Comparison of ENCODE assay signal across 8 cellular contexts in the genomic region with DNA sequence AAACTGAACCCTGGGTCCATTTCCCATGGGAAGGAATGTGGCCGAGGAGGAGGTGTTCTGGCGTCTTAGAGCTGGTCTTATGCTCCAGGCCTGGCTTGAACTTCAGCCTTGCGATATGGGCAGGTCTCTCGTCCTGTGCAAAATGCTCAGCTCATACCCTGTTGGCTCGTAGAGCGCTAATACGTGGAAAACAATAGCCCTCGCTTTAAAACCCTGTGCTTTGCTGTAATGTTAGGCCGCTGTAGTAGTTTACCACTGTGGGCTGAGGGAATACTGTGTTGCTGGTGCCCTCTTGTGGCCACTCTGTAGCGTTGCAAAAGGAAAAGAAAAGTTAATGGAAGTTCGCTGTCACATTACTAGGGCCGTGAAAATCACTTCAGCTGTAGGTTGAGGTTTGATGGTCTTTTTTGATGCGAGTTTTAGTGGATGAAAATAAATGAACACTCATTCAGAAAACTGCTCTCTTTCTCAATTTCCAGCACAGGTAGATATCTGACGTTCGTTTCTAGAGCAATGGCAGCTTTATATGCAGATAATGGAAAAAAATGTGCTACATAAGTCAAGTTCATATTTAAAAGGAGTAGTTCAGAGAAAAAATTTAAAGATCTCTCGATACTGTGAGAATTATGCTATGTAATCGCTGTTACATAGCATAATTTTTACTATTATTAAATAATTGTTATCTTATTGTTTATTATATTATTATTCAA.
DNase-seq lines count a peak whose midpoint lies in the region; ATAC-seq and TF ChIP-seq lines count a peak whose summit lies in the region.

No MANE protein-coding gene starts in this region.

- H3K4me1 Mint-ChIP-seq in activated CD4-positive, alpha-beta T cell treated with anti-CD3 and anti-CD28 coated beads for 36 hours: peaks cover 4% of the 10 kb centered on the region
- peaks cover 10% of the 10 kb centered on the region for H3K4me1 Mint-ChIP-seq in memory B cell

- CTCF ChIA-PET in activated CD4-positive, alpha-beta T cell treated with anti-CD3 and anti-CD28 coated beads for 36 hours (lab: Charles Lee): interaction anchor here (0.6 to 8.9 kb wide), 27 partner anchors 9 to 1237 kb away, joined by 3 to 213 read pairs (median 4); partner anchors contain the start of gene MCTP2

- H3K27ac ChIP-seq in C4-2B: peak overlapping the region; percentile 49

- H3K36me3 Mint-ChIP-seq in activated CD4-positive, alpha-beta T cell treated with anti-CD3 and anti-CD28 coated beads for 36 hours (ENCODE audit: low read depth): peaks cover 5% of the 10 kb centered on the region
- peaks cover 17% of the 10 kb centered on the region for H3K36me3 Mint-ChIP-seq in memory B cell

- TF ChIP-seq CTCF in C4-2B (conservative IDR thresholded peaks at IDR 0.05): peak; percentile 93

- POLR2A ChIA-PET in activated CD4-positive, alpha-beta T cell treated with anti-CD3 and anti-CD28 coated beads for 36 hours (lab: Charles Lee): interaction anchor here (0.7 to 1.6 kb wide), 3 partner anchors 55 to 364 kb away, joined by 3 to 4 read pairs (median 3); partner anchors contain the start of gene MCTP2

- no peak overlapping the region for H3K27ac Mint-ChIP-seq in activated CD4-positive, alpha-beta T cell treated with anti-CD3 and anti-CD28 coated beads for 36 hours
- H3K27ac Mint-ChIP-seq in memory B cell: no peak overlapping the region

- no peak overlapping the region for H3K4me3 Mint-ChIP-seq in activated CD4-positive, alpha-beta T cell treated with anti-CD3 and anti-CD28 coated beads for 36 hours
- no peak overlapping the region for H3K4me3 Mint-ChIP-seq in memory B cell

- ATAC-seq in GM19035 (IDR thresholded peaks at IDR 0.05; ENCODE audit: unreplicated experiment): peak; percentile 84
- peak; percentile 77 for ATAC-seq in HG03175 (IDR thresholded peaks at IDR 0.05; ENCODE audit: unreplicated experiment)
- peak; percentile 87 for ATAC-seq in activated CD4-positive, alpha-beta T cell treated with anti-CD3 and anti-CD28 coated beads for 36 hours
- ATAC-seq in memory B cell (ENCODE audit: low read depth): peak; percentile 87

- no peaks in the 10 kb centered on the region for H3K27me3 Mint-ChIP-seq in activated CD4-positive, alpha-beta T cell treated with anti-CD3 and anti-CD28 coated beads for 36 hours
- no peaks in the 10 kb centered on the region for H3K27me3 Mint-ChIP-seq in memory B cell

- no peaks in the 10 kb centered on the region for H3K9me3 Mint-ChIP-seq in activated CD4-positive, alpha-beta T cell treated with anti-CD3 and anti-CD28 coated beads for 36 hours (ENCODE audit: low read depth)
- H3K9me3 Mint-ChIP-seq in memory B cell: no peaks in the 10 kb centered on the region

- intact Hi-C loops in activated CD4-positive, alpha-beta T cell treated with anti-CD3 and anti-CD28 coated beads for 36 hours (cut with DNase I, micrococcal nuclease): loop anchor here (1.0 to 10.0 kb wide), 6 partner anchors 52 to 1289 kb away; partner anchors contain the start of gene MCTP2 (in 2 of the 2)

- DNase-seq in NCI-H460 (ENCODE audit: extremely low read depth, low read depth): peak; percentile 33
- peak; percentile 76 for DNase-seq in activated CD4-positive, alpha-beta T cell treated with anti-CD3 and anti-CD28 coated beads for 36 hours
- DNase-seq in ecto neural progenitor cell (ENCODE audit: low spot score): peak; percentile 64
- peak; percentile 48 to 54 for DNase-seq in memory B cell (ENCODE audit: low spot score in 2 of 2)
- peak; percentile 19 to 40 for DNase-seq in stimulated activated CD8-positive, alpha-beta memory T cell treated with anti-CD3 and anti-CD28 coated beads, Interleukin-7, amount 100 ng/mL, for 1 hour (ENCODE audit: low read depth in 2 of 2)

Comparison
In these comparisons a context has a peak if more than half of its experiments do, and no peak if none do; other contexts are left out.
1. Peak in every context shown above with its lines: DNase-seq, ATAC-seq and H3K27ac ChIP-seq.